7 cellular contexts compared by ENCODE assay signal in genomic region chr2:87678742-87679173, GRCh38.
DNase-seq lines count a peak whose midpoint lies in the region; ATAC-seq, FAIRE-seq and TF ChIP-seq lines count a peak whose summit lies in the region.
"Not testable (repeated sequence)": the region's sequence is repeated elsewhere in the genome, so short reads cannot be mapped to it uniquely, and the experiment has no call there.

No MANE protein-coding gene starts in this region.

- H3K27me3 Mint-ChIP-seq in activated CD4-positive, alpha-beta T cell treated with anti-CD3 and anti-CD28 coated beads for 36 hours; activated T-helper 17 cell treated with anti-CD3 and anti-CD28 coated beads, Interleukin-2, amount 50 U/mL, for 72 hours: not testable (repeated sequence)

- not testable (repeated sequence) for H3K4me3 ChIP-seq in IMR-90 (ENCODE audit: insufficient read depth, low read depth, low read length)

- H3K4ac ChIP-seq in IMR-90 (ENCODE audit: low read depth, low read length), result not testable (repeated sequence)

- H3K36me3 ChIP-seq in IMR-90 (ENCODE audit: control insufficient read depth, insufficient read depth, low read length), result not testable (repeated sequence)

- H3K4me1 Mint-ChIP-seq in activated CD4-positive, alpha-beta T cell treated with anti-CD3 and anti-CD28 coated beads for 36 hours; activated T-helper 17 cell treated with anti-CD3 and anti-CD28 coated beads, Interleukin-2, amount 50 U/mL, for 72 hours: not testable (repeated sequence)

- not testable (repeated sequence) for H4K8ac ChIP-seq in IMR-90 (ENCODE audit: low read depth in 2 of 2, low read length in 2 of 2)

- in situ Hi-C loops in IMR-90 (cut with MboI; ENCODE audit: low sequenced_read_pairs), result not testable (repeated sequence)

- H3K56ac ChIP-seq in IMR-90 (ENCODE audit: extremely low read depth, insufficient read depth, low read length), result not testable (repeated sequence)

- H3K18ac ChIP-seq in IMR-90 (ENCODE audit: low read depth, low read length), result not testable (repeated sequence)

- not testable (repeated sequence) for H3K23ac ChIP-seq in IMR-90 (ENCODE audit: low read depth, low read length)

- H2AK5ac ChIP-seq in IMR-90 (ENCODE audit: low read depth, low read length), result not testable (repeated sequence)

- H3K14ac ChIP-seq in IMR-90 (replicated peaks; ENCODE audit: low read depth, low read length), result not testable (repeated sequence)

- not testable (repeated sequence) for H2BK5ac ChIP-seq in IMR-90 (ENCODE audit: low read depth, low read length, poor library complexity, severe bottlenecking)

- not testable (repeated sequence) for H2AK9ac ChIP-seq in IMR-90 (replicated peaks; ENCODE audit: low read depth, low read length, poor library complexity)

- H3K27ac ChIP-seq in IMR-90 (ENCODE audit: insufficient read depth, low read length), result not testable (repeated sequence)
- H3K27ac ChIP-seq in epithelial cell of prostate, result peak overlapping the region; percentile 31

- intact Hi-C loops in IMR-90 (cut with micrococcal nuclease); activated CD4-positive, alpha-beta T cell treated with anti-CD3 and anti-CD28 coated beads for 36 hours (cut with DNase I, micrococcal nuclease): not testable (repeated sequence)

- not testable (repeated sequence) for H2AFZ ChIP-seq in IMR-90 (replicated peaks; ENCODE audit: low read length, poor library complexity)

- TF ChIP-seq CTCF in IMR-90 (conservative IDR thresholded peaks at IDR 0.05; ENCODE audit: low read depth, low read length), result not testable (repeated sequence)

- not testable (repeated sequence) for H3K27ac Mint-ChIP-seq in activated CD4-positive, alpha-beta T cell treated with anti-CD3 and anti-CD28 coated beads for 36 hours; activated T-helper 17 cell treated with anti-CD3 and anti-CD28 coated beads, Interleukin-2, amount 50 U/mL, for 72 hours

- not testable (repeated sequence) for H3K9me1 ChIP-seq in IMR-90 (ENCODE audit: insufficient read depth, low read length)

- WGBS in IMR-90 (ENCODE audit: extremely low coverage in 2 of 2, insufficient read length in 1 of 2), 2 experiments, result no CpG with 5 or more reads among the region's 6 CpGs

- peak; percentile 43 for ATAC-seq in IMR-90 (ENCODE audit: low read depth)
- ATAC-seq in activated CD4-positive, alpha-beta T cell treated with anti-CD3 and anti-CD28 coated beads for 36 hours, result peak; percentile 80
- peak; percentile 90 for ATAC-seq in activated T-helper 17 cell treated with anti-CD3 and anti-CD28 coated beads, Interleukin-2, amount 50 U/mL, for 72 hours (replicated peaks)

- not testable (repeated sequence) for H4K91ac ChIP-seq in IMR-90 (ENCODE audit: insufficient read depth, low read depth, low read length)

- H4K20me1 ChIP-seq in IMR-90 (ENCODE audit: insufficient read depth, low read length), result not testable (repeated sequence)

- not testable (repeated sequence) for H3K9me3 ChIP-seq in IMR-90 (ENCODE audit: control insufficient read depth, insufficient read depth, low read length)

- H3K79me1 ChIP-seq in IMR-90 (ENCODE audit: low read depth in 1 of 2, low read length in 2 of 2), result not testable (repeated sequence)

- DNase-seq in IMR-90; activated CD4-positive, alpha-beta T cell treated with anti-CD3 and anti-CD28 coated beads for 36 hours; epithelial cell of prostate (ENCODE audit: low read depth, low spot score); urothelium cell line (ENCODE audit: low spot score): not testable (repeated sequence)
- peak; percentile 56 for DNase-seq in activated CD8-positive, alpha-beta memory T cell treated with anti-CD3 and anti-CD28 coated beads, Interleukin-2, amount 50 U/mL, for 48 hours
- peak; percentile 36 for DNase-seq in stimulated activated CD8-positive, alpha-beta memory T cell treated with anti-CD3 and anti-CD28 coated beads, Interleukin-4, amount 100 ng/mL, for 48 hours

- not testable (repeated sequence) for H3K4me1 ChIP-seq in IMR-90 (ENCODE audit: control insufficient read depth, insufficient read depth, low read length)

- not testable (repeated sequence) for H3K9me3 Mint-ChIP-seq in activated CD4-positive, alpha-beta T cell treated with anti-CD3 and anti-CD28 coated beads for 36 hours (ENCODE audit: low read depth); activated T-helper 17 cell treated with anti-CD3 and anti-CD28 coated beads, Interleukin-2, amount 50 U/mL, for 72 hours

- BruUV-seq in IMR-90 (replicated peaks; lab: Mats Ljungman, UMichigan), result not testable (repeated sequence)

- H2BK120ac ChIP-seq in IMR-90 (ENCODE audit: low read depth, low read length), result not testable (repeated sequence)

- H3K27me3 ChIP-seq in IMR-90 (ENCODE audit: control insufficient read depth, insufficient read depth, low read length), result not testable (repeated sequence)

- not testable (repeated sequence) for H3K9ac ChIP-seq in IMR-90 (ENCODE audit: low read depth, low read length)

- TF ChIP-seq RAD21 in IMR-90 (IDR thresholded peaks at IDR 0.05; ENCODE audit: low read length), result not testable (repeated sequence)

- not testable (repeated sequence) for TF ChIP-seq POLR2A in IMR-90 (IDR thresholded peaks at IDR 0.05; ENCODE audit: low read depth, low read length)

- dilution Hi-C loops in IMR-90 (cut with HindIII; ENCODE audit: low sequenced_read_pairs, unreplicated experiment), result not testable (repeated sequence)

- FAIRE-seq in urothelium cell line (lab: Jason Lieb, UNC), result peak; percentile 92

- POLR2A ChIA-PET in IMR-90 (lab: Charles Lee; ENCODE audit: unreplicated experiment); activated CD4-positive, alpha-beta T cell treated with anti-CD3 and anti-CD28 coated beads for 36 hours (lab: Charles Lee): not testable (repeated sequence)

- H3K4me3 Mint-ChIP-seq in activated CD4-positive, alpha-beta T cell treated with anti-CD3 and anti-CD28 coated beads for 36 hours; activated T-helper 17 cell treated with anti-CD3 and anti-CD28 coated beads, Interleukin-2, amount 50 U/mL, for 72 hours: not testable (repeated sequence)

- H4K5ac ChIP-seq in IMR-90 (ENCODE audit: low read depth, low read length), result not testable (repeated sequence)

- not testable (repeated sequence) for H2BK15ac ChIP-seq in IMR-90 (ENCODE audit: low read depth, low read length)

- not testable (repeated sequence) for H3K36me3 Mint-ChIP-seq in activated CD4-positive, alpha-beta T cell treated with anti-CD3 and anti-CD28 coated beads for 36 hours (ENCODE audit: low read depth); activated T-helper 17 cell treated with anti-CD3 and anti-CD28 coated beads, Interleukin-2, amount 50 U/mL, for 72 hours (ENCODE audit: low read depth)

- not testable (repeated sequence) for H2BK20ac ChIP-seq in IMR-90 (ENCODE audit: low read depth, low read length)

- CTCF ChIA-PET in IMR-90 (lab: Yijun Ruan, JAX); activated CD4-positive, alpha-beta T cell treated with anti-CD3 and anti-CD28 coated beads for 36 hours (lab: Charles Lee): not testable (repeated sequence)

- not testable (repeated sequence) for H3K4me2 ChIP-seq in IMR-90 (ENCODE audit: low read depth, low read length)
